ENCODE assay signal across 26 cellular contexts in the genomic region with DNA sequence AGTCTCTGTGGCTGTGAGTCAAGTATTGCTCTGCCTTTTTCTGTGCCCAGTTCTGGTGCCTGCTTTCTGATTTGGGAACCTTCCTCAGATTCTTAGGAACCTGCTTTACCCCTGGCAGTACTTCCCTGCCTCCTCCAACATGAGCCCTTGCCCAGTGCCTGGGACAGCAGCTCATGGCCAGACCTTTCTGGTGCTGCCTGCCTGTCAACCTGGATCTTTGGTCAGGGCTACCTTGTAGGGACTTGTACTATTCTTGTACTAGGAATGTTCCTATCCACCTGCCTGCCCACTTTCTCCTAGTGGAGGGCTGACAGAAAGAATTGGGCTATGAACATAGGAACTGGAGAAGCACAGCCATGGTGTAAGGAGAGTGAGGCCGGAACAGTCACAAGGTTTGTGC.
"Had no signal": no experiment of that assay in that cellular context is flagged by ENCODE, and none has a peak within 500 bp of the region (broad histone marks: within the 10 kb centered on the region; RNA-seq: fewer than 3 reads in every experiment).

No MANE protein-coding gene starts in this region.

- H3K4me3 Mint-ChIP-seq: natural killer cell, nephron progenitor cell, neural progenitor cell had no signal

- ATAC-seq: heart right ventricle, natural killer cell, right cardiac atrium, sciatic nerve had no signal

- H3K36me3 ChIP-seq: heart right ventricle, left ventricle myocardium inferior, neural progenitor cell, neutrophil, ovary, prostate gland, stomach, thyroid gland, transverse colon, upper lobe of left lung had no signal

- H3K4me1 ChIP-seq: heart right ventricle, left ventricle myocardium inferior, neural progenitor cell, prostate gland, testis, thyroid gland, transverse colon had no signal

- H3K27ac Mint-ChIP-seq: natural killer cell, nephron progenitor cell, neural progenitor cell had no signal

- H3K4me3 ChIP-seq: heart right ventricle, hepatocyte, left ventricle myocardium inferior, neural progenitor cell, ovary, prostate gland, skin epidermis, stomach, testis, thyroid gland, transverse colon, upper lobe of left lung had no signal

- H3K27ac ChIP-seq: heart right ventricle, hepatocyte, left ventricle myocardium inferior, neural progenitor cell, neutrophil, ovary, prostate gland, skin epidermis, stomach, testis, thyroid gland, transverse colon, upper lobe of left lung had no signal

- DNase-seq: heart right ventricle; islet precursor cell; left ventricle myocardium inferior; mesenchymal stem cell; natural killer cell; nephron progenitor cell; occipital lobe; ovary; retina; right cardiac atrium; stimulated activated CD4-positive, alpha-beta T cell treated with anti-CD3 and anti-CD28 coated beads, Interleukin-12 subunit alpha, Interleukin-12 subunit beta, amount 100 ng/mL, for 4 hours; stimulated activated CD4-positive, alpha-beta T cell treated with anti-CD3 and anti-CD28 coated beads, Interleukin-15, amount 100 ng/mL, for 24 hours; stimulated activated CD4-positive, alpha-beta T cell treated with anti-CD3 and anti-CD28 coated beads, Interleukin-2, amount 100 ng/mL, for 24 hours; stimulated activated CD4-positive, alpha-beta T cell treated with anti-CD3 and anti-CD28 coated beads, Interleukin-4, amount 100 ng/mL, for 1 hour; stimulated activated naive CD4-positive, alpha-beta T cell; stomach; testis; thyroid gland; transverse colon; upper lobe of left lung had no signal

- H3K27me3 ChIP-seq: hepatocyte, neural progenitor cell, neutrophil, ovary, stomach, testis, thyroid gland, transverse colon, upper lobe of left lung had no signal

- H3K36me3 Mint-ChIP-seq: natural killer cell, neural progenitor cell had no signal

- H3K4me1 Mint-ChIP-seq: natural killer cell, nephron progenitor cell, neural progenitor cell had no signal

- H3K9me3 Mint-ChIP-seq: natural killer cell, nephron progenitor cell, neural progenitor cell had no signal

- H3K9me3 ChIP-seq: heart right ventricle, left ventricle myocardium inferior, neutrophil, ovary, prostate gland, stomach, testis, thyroid gland, transverse colon, upper lobe of left lung had no signal
